In genomic region chr1:6512908-6513280, GRCh38 we compare ENCODE assay signal across 27 cellular contexts. TPM values are rescaled to one million over a fixed set of nuclear protein-coding genes. Genes with fewer than 3 reads are reported as not detected.
"Had no signal": no experiment of that assay in that cellular context is flagged by ENCODE, and none has a peak within 500 bp of the region (broad histone marks: within the 10 kb centered on the region; RNA-seq: fewer than 3 reads in every experiment).

No MANE protein-coding gene starts in this region.

- H3K36me3 Mint-ChIP-seq: activated naive CD8-positive, alpha-beta T cell treated with anti-CD3 and anti-CD28 coated beads for 36 hours had no signal

- H3K4me1 ChIP-seq: suprapubic skin, uterus had no signal

- H3K4me3 ChIP-seq: spleen, suprapubic skin, tibial nerve, uterus had no signal

- H3K27me3 ChIP-seq: suprapubic skin, tibial nerve, uterus had no signal

- H3K4me3 Mint-ChIP-seq: activated CD8-positive, alpha-beta T cell treated with anti-CD3 and anti-CD28 coated beads, Interleukin-2, amount 10 ng/mL, durations not matched to agents 7 days and 5 days; activated naive CD8-positive, alpha-beta T cell treated with anti-CD3 and anti-CD28 coated beads for 36 hours; activated T-helper 17 cell treated with anti-CD3 and anti-CD28 coated beads, Interleukin-2, amount 50 U/mL, for 72 hours; central memory CD8-positive, alpha-beta T cell; nephron progenitor cell had no signal

- H3K9me3 Mint-ChIP-seq: activated naive CD8-positive, alpha-beta T cell treated with anti-CD3 and anti-CD28 coated beads for 36 hours; activated T-helper 17 cell treated with anti-CD3 and anti-CD28 coated beads, Interleukin-2, amount 50 U/mL, for 72 hours; central memory CD8-positive, alpha-beta T cell; nephron progenitor cell had no signal

- H3K27me3 Mint-ChIP-seq: activated naive CD8-positive, alpha-beta T cell treated with anti-CD3 and anti-CD28 coated beads for 36 hours; activated T-helper 17 cell treated with anti-CD3 and anti-CD28 coated beads, Interleukin-2, amount 50 U/mL, for 72 hours; central memory CD8-positive, alpha-beta T cell; progenitor cell of endocrine pancreas had no signal

- H3K4me1 Mint-ChIP-seq: activated naive CD8-positive, alpha-beta T cell treated with anti-CD3 and anti-CD28 coated beads for 36 hours; activated T-helper 17 cell treated with anti-CD3 and anti-CD28 coated beads, Interleukin-2, amount 50 U/mL, for 72 hours; central memory CD8-positive, alpha-beta T cell had no signal

- H3K27ac Mint-ChIP-seq: activated CD8-positive, alpha-beta T cell treated with anti-CD3 and anti-CD28 coated beads, Interleukin-2, amount 10 ng/mL, durations not matched to agents 7 days and 5 days; activated naive CD8-positive, alpha-beta T cell treated with anti-CD3 and anti-CD28 coated beads for 36 hours; activated T-helper 17 cell treated with anti-CD3 and anti-CD28 coated beads, Interleukin-2, amount 50 U/mL, for 72 hours; nephron progenitor cell; progenitor cell of endocrine pancreas had no signal

- H3K9me3 ChIP-seq: spleen, suprapubic skin, tibial nerve, uterus had no signal

- DNase-seq: activated CD4-positive, alpha-beta T cell treated with anti-CD3 and anti-CD28 coated beads for 1 hour; activated CD4-positive, alpha-beta T cell treated with anti-CD3 and anti-CD28 coated beads, Interleukin-2, amount 50 U/mL, for 1 hour; activated CD8-positive, alpha-beta T cell treated with anti-CD3 and anti-CD28 coated beads, Interleukin-2, amount 10 ng/mL, durations not matched to agents 7 days and 5 days; activated naive CD8-positive, alpha-beta T cell treated with anti-CD3 and anti-CD28 coated beads for 36 hours; activated T-cell treated with anti-CD3 and anti-CD28 coated beads, Interleukin-2, amount 50 U/mL, for 1 hour; effector memory CD4-positive, alpha-beta T cell; foreskin melanocyte; kidney glomerular epithelial cell; left ventricle myocardium superior; nephron progenitor cell; occipital lobe; retina; spleen; stimulated activated CD4-positive, alpha-beta T cell treated with anti-CD3 and anti-CD28 coated beads, Interleukin-4, amount 100 ng/mL, for 1 hour; stimulated activated naive CD4-positive, alpha-beta T cell; T-helper 1 cell; uterus had no signal

- FAIRE-seq: astrocyte, colon, TTC549 had no signal

- H3K27ac ChIP-seq: spleen, suprapubic skin, uterus had no signal

- H3K36me3 ChIP-seq: spleen, suprapubic skin, tibial nerve, uterus had no signal

- ATAC-seq: activated CD8-positive, alpha-beta T cell treated with anti-CD3 and anti-CD28 coated beads, Interleukin-2, amount 10 ng/mL, durations not matched to agents 7 days and 5 days; activated T-helper 17 cell treated with anti-CD3 and anti-CD28 coated beads, Interleukin-2, amount 50 U/mL, for 72 hours had no signal

RNA-seq across cellular contexts. Expression of gene TAS1R1, which starts 42.2 kb away (rescaled TPM):
- total RNA-seq: activated CD8-positive, alpha-beta T cell treated with anti-CD3 and anti-CD28 coated beads, Interleukin-2, amount 10 ng/mL, durations not matched to agents 7 days and 5 days; activated naive CD8-positive, alpha-beta T cell treated with anti-CD3 and anti-CD28 coated beads for 36 hours; activated T-helper 17 cell treated with anti-CD3 and anti-CD28 coated beads, Interleukin-2, amount 50 U/mL, for 72 hours; astrocyte; dermis microvascular lymphatic vessel endothelial cell; esophagus mucosa; left ventricle myocardium superior; occipital lobe; progenitor cell of endocrine pancreas; uterus had no signal
